Comparison of ENCODE assay signal across 24 cellular contexts in genomic region chr13:74066937-74067336, GRCh38.
A peak's percentile ranks its signal among the peaks of the same experiment; 100 is the strongest.
DNase-seq lines count a peak whose midpoint lies in the region; ATAC-seq and TF ChIP-seq lines count a peak whose summit lies in the region.
"Had no signal": no experiment of that assay in that cellular context is flagged by ENCODE, and none has a peak within 500 bp of the region (broad histone marks: within the 10 kb centered on the region; RNA-seq: fewer than 3 reads in every experiment).

No MANE protein-coding gene starts in this region.

- H4K91ac ChIP-seq in IMR-90 (ENCODE audit: insufficient read depth, low read depth, low read length), result no peak overlapping the region

- DNase-seq in IMR-90, result peak; percentile 25
- peak; percentile 31 for DNase-seq in astrocyte of the hippocampus (ENCODE audit: low read depth, low spot score)
- peak; percentile 45 for DNase-seq in fibroblast of the aortic adventitia (ENCODE audit: low read depth)
- no peak for DNase-seq in smooth muscle cell (lab: John Stamatoyannopoulos, UW; ENCODE audit: unreplicated experiment)
- no peak for DNase-seq in activated T-cell treated with anti-CD3 and anti-CD28 coated beads, Interleukin-2, amount 50 U/mL, for 48 hours
- no peak for DNase-seq in activated CD4-positive, CD25-positive, alpha-beta regulatory T cell treated with anti-CD3 and anti-CD28 coated beads, Interleukin-2, amount 50 U/mL, for 72 hours
- DNase-seq: CD4-positive, alpha-beta T cell; COR-L47; DMS79; H7; MM.1S; NCI-H1092; NCI-H1436; NCI-H187 treated with DMSO at 0.1 percent for 48 hours; NCI-H748 treated with DMSO at 0.1 percent for 48 hours; PC-9; SHP77 treated with DMSO at 0.1 percent for 48 hours had no signal

- H3K23ac ChIP-seq in IMR-90 (ENCODE audit: low read depth, low read length), result no peak overlapping the region

- dilution Hi-C loops in IMR-90 (cut with HindIII; ENCODE audit: low sequenced_read_pairs, unreplicated experiment), result no loop called here

- H3K4me1 ChIP-seq in IMR-90 (ENCODE audit: control insufficient read depth, insufficient read depth, low read length), result peaks cover 11% of the 10 kb centered on the region
- peaks cover 3% of the 10 kb centered on the region for H3K4me1 ChIP-seq in smooth muscle cell (ENCODE audit: low read depth)
- H3K4me1 ChIP-seq: A549 had no signal

- in situ Hi-C loops in IMR-90 (cut with MboI; ENCODE audit: low sequenced_read_pairs), result no loop called here

- H3K36me3 ChIP-seq in IMR-90 (ENCODE audit: control insufficient read depth, insufficient read depth, low read length), result no peaks in the 10 kb centered on the region
- no peaks in the 10 kb centered on the region for H3K36me3 ChIP-seq in smooth muscle cell (ENCODE audit: low read depth)

- no peak for TF ChIP-seq POLR2A in IMR-90 (IDR thresholded peaks at IDR 0.05; ENCODE audit: low read depth, low read length)

- CTCF ChIA-PET in IMR-90 (lab: Yijun Ruan, JAX), result no interaction called here

- H4K8ac ChIP-seq in IMR-90 (ENCODE audit: low read depth in 2 of 2, low read length in 2 of 2), result no peak overlapping the region

- intact Hi-C loops in IMR-90 (cut with micrococcal nuclease), result loop anchor here (10.0 kb wide), 1 partner anchor 138 kb away; no protein-coding TSS in a partner anchor

- peak overlapping the region; percentile 78; the same call in 1 of the 2 replicates for H4K5ac ChIP-seq in IMR-90 (ENCODE audit: low read depth, low read length)

- peaks cover 10% of the 10 kb centered on the region for H3K79me2 ChIP-seq in smooth muscle cell (ENCODE audit: low read depth)

- no peak overlapping the region for H2BK20ac ChIP-seq in IMR-90 (ENCODE audit: low read depth, low read length)

- H2AK5ac ChIP-seq in IMR-90 (ENCODE audit: low read depth, low read length), result no peak overlapping the region

- H3K9me1 ChIP-seq in IMR-90 (ENCODE audit: insufficient read depth, low read length), result peaks cover 3% of the 10 kb centered on the region; the same call in 1 of the 2 replicates

- no peak overlapping the region for H3K56ac ChIP-seq in IMR-90 (ENCODE audit: extremely low read depth, insufficient read depth, low read length)

- TF ChIP-seq CTCF in IMR-90 (conservative IDR thresholded peaks at IDR 0.05; ENCODE audit: low read depth, low read length) (no peak), fibroblast of the aortic adventitia (IDR thresholded peaks at IDR 0.05; ENCODE audit: insufficient read depth, low read length) (no peak), smooth muscle cell (IDR thresholded peaks at IDR 0.05; ENCODE audit: borderline replicate concordance, insufficient read depth, poor library complexity, severe bottlenecking) (no peak)

- H2BK15ac ChIP-seq in IMR-90 (ENCODE audit: low read depth, low read length), result no peak overlapping the region

- no peak overlapping the region for H3K4me3 ChIP-seq in IMR-90 (ENCODE audit: insufficient read depth, low read depth, low read length)
- H3K4me3 ChIP-seq in fibroblast of the aortic adventitia (ENCODE audit: low read depth, low read length), result no peak overlapping the region
- no peak overlapping the region for H3K4me3 ChIP-seq in smooth muscle cell
- H3K4me3 ChIP-seq: A549, BLaER1, GM12878, K562, PC-9 had no signal

- BruUV-seq in IMR-90 (replicated peaks; lab: Mats Ljungman, UMichigan), result no TSS peak

- H3K27ac ChIP-seq in IMR-90 (ENCODE audit: insufficient read depth, low read length) (no peak overlapping the region), smooth muscle cell (ENCODE audit: low read depth) (peak overlapping the region; percentile 28)
- H3K27ac ChIP-seq: A549, BLaER1, PC-9, RWPE1 had no signal

- H2BK5ac ChIP-seq in IMR-90 (ENCODE audit: low read depth, low read length, poor library complexity, severe bottlenecking), result peak overlapping the region; percentile 66

- H3K14ac ChIP-seq in IMR-90 (replicated peaks; ENCODE audit: low read depth, low read length), result no peak overlapping the region

- H3K79me1 ChIP-seq in IMR-90 (ENCODE audit: low read depth in 1 of 2, low read length in 2 of 2), result peaks cover 24 to 57% of the 10 kb centered on the region in 2 experiments

- POLR2A ChIA-PET in IMR-90 (lab: Charles Lee; ENCODE audit: unreplicated experiment), result no interaction called here

- H2AFZ ChIP-seq in IMR-90 (replicated peaks; ENCODE audit: low read length, poor library complexity) (no peak overlapping the region), smooth muscle cell (ENCODE audit: low read depth) (no peak overlapping the region)
- H2AFZ ChIP-seq: PC-9 had no signal

- peak; percentile 19; the same call in 1 of the 2 replicates for ATAC-seq in IMR-90 (ENCODE audit: low read depth)
- ATAC-seq in GM18867 (IDR thresholded peaks at IDR 0.05; ENCODE audit: unreplicated experiment), result no peak
- no peak for ATAC-seq in HG03342 (IDR thresholded peaks at IDR 0.05; ENCODE audit: unreplicated experiment)
- ATAC-seq: A549, GM12878, K562 had no signal

- H4K20me1 ChIP-seq in IMR-90 (ENCODE audit: insufficient read depth, low read length) (peaks cover 6% of the 10 kb centered on the region; the same call in 1 of the 2 replicates), smooth muscle cell (ENCODE audit: low read depth) (no peaks in the 10 kb centered on the region)
- H4K20me1 ChIP-seq: BLaER1 had no signal

- no peak for TF ChIP-seq RAD21 in IMR-90 (IDR thresholded peaks at IDR 0.05; ENCODE audit: low read length)

- no peaks in the 10 kb centered on the region for H3F3A ChIP-seq in smooth muscle cell (ENCODE audit: low read depth)

- no peak overlapping the region for H2BK120ac ChIP-seq in IMR-90 (ENCODE audit: low read depth, low read length)

- H3K9ac ChIP-seq in IMR-90 (ENCODE audit: low read depth, low read length) (no peak overlapping the region), smooth muscle cell (ENCODE audit: low read depth) (no peak overlapping the region)
- H3K9ac ChIP-seq: BLaER1 had no signal

- H3K4ac ChIP-seq in IMR-90 (ENCODE audit: low read depth, low read length), result no peak overlapping the region

- H3K4me2 ChIP-seq in IMR-90 (ENCODE audit: low read depth, low read length), result 0 out of 2 replicates have a peak overlapping the region, but pooled peaks have one; percentile 43
- H3K4me2 ChIP-seq in smooth muscle cell, result no peak overlapping the region
- H3K4me2 ChIP-seq: A549, PC-9 had no signal

- H2AK9ac ChIP-seq in IMR-90 (replicated peaks; ENCODE audit: low read depth, low read length, poor library complexity), result no peak overlapping the region

- H3K27me3 ChIP-seq in IMR-90 (ENCODE audit: control insufficient read depth, insufficient read depth, low read length), result no peaks in the 10 kb centered on the region
- H3K27me3 ChIP-seq in smooth muscle cell (ENCODE audit: low read depth), result no peaks in the 10 kb centered on the region
- H3K27me3 ChIP-seq: BLaER1 had no signal

- no peak overlapping the region for H3K18ac ChIP-seq in IMR-90 (ENCODE audit: low read depth, low read length)

- no peaks in the 10 kb centered on the region for H3K9me3 ChIP-seq in IMR-90 (ENCODE audit: control insufficient read depth, insufficient read depth, low read length)
- H3K9me3 ChIP-seq in smooth muscle cell (replicated peaks; ENCODE audit: low read depth), result no peaks in the 10 kb centered on the region
- H3K9me3 ChIP-seq: A549 had no signal

TF ChIP-seq in IMR-90, 13 proteins besides CTCF, POLR2A, EP300 and RAD21:
- TF ChIP-seq ELK1 (IDR thresholded peaks at IDR 0.05; ENCODE audit: borderline replicate concordance, low read depth, low read length), result no peak
- TF ChIP-seq MAZ (IDR thresholded peaks at IDR 0.05; ENCODE audit: borderline replicate concordance, low read depth, low read length), result no peak
- no peak for TF ChIP-seq SMC3 (IDR thresholded peaks at IDR 0.05; ENCODE audit: low read depth, low read length)
- no peak for TF ChIP-seq MXI1 (IDR thresholded peaks at IDR 0.05; ENCODE audit: borderline replicate concordance, low read depth, low read length)
- no peak for TF ChIP-seq CHD1 (IDR thresholded peaks at IDR 0.05; ENCODE audit: low read depth, low read length)
- no peak for TF ChIP-seq BHLHE40 (IDR thresholded peaks at IDR 0.05; ENCODE audit: low read depth, low read length)
- no peak for TF ChIP-seq MAFK (IDR thresholded peaks at IDR 0.05; ENCODE audit: low read depth, low read length)
- no peak for TF ChIP-seq RFX5 (IDR thresholded peaks at IDR 0.05; ENCODE audit: low read depth, low read length)
- TF ChIP-seq NFE2L2 (IDR thresholded peaks at IDR 0.05; ENCODE audit: low read depth, low read length), result no peak
- TF ChIP-seq CEBPB (IDR thresholded peaks at IDR 0.05; ENCODE audit: low read depth, low read length), result no peak
- TF ChIP-seq RCOR1 (IDR thresholded peaks at IDR 0.05; ENCODE audit: insufficient replicate concordance, low read length), result no peak
TF ChIP-seq in IMR-90: peak in this region for 0.

Comparison
In these comparisons a context has a peak if more than half of its experiments do, and no peak if none do; other contexts are left out.
1. DNase-seq: peak in IMR-90 (single experiment), astrocyte of the hippocampus (single experiment) and fibroblast of the aortic adventitia (single experiment); none in smooth muscle cell (single experiment), activated T-cell treated with anti-CD3 and anti-CD28 coated beads, Interleukin-2, amount 50 U/mL, for 48 hours (0 of 2) and activated CD4-positive, CD25-positive, alpha-beta regulatory T cell treated with anti-CD3 and anti-CD28 coated beads, Interleukin-2, amount 50 U/mL, for 72 hours (single experiment).